Comparison of ENCODE assay signal across 8 cellular contexts in genomic region chr17:58112970-58113631, GRCh38. TPM values are rescaled to one million over a fixed set of nuclear protein-coding genes. Genes with fewer than 3 reads are reported as not detected.
DNase-seq lines count a peak whose midpoint lies in the region; ATAC-seq and TF ChIP-seq lines count a peak whose summit lies in the region.

No MANE protein-coding gene starts in this region.

- peak; percentile 96 for TF ChIP-seq CTCF in GM12873 (IDR thresholded peaks at IDR 0.05; ENCODE audit: insufficient read depth, low read depth, low read length, missing control alignments)
- peak; percentile 87 to 96 for TF ChIP-seq CTCF in right atrium auricular region (IDR thresholded peaks at IDR 0.05)
- peak; percentile 86 to 97 (median 92) for TF ChIP-seq CTCF in gastrocnemius medialis (IDR thresholded peaks at IDR 0.05 in 4 of 5, conservative IDR thresholded peaks at IDR 0.05 in 1 of 5)

- no peaks in the 10 kb centered on the region for H3K4me1 Mint-ChIP-seq in T-helper 17 cell

- no peak overlapping the region for H3K4me3 Mint-ChIP-seq in T-helper 17 cell

- DNase-seq in NCI-H1694 treated with DMSO at 0.1 percent for 48 hours (lab: John Stamatoyannopoulos, UW) = peak; percentile 71
- peak; percentile 60 to 83 (median 64) for DNase-seq in T-helper 17 cell
- DNase-seq in amniotic stem cell (lab: John Stamatoyannopoulos, UW) = peak; percentile 45
- peak; percentile 83 for DNase-seq in right atrium auricular region (ENCODE audit: low spot score)
- DNase-seq in gastrocnemius medialis = peak; percentile 40 to 62

- in situ Hi-C loops in gastrocnemius medialis (cut with MboI; ENCODE audit: low sequenced_read_pairs in 4 of 4) = loop anchor here (10.0 to 25.0 kb wide), 6 partner anchors 98 to 1001 kb away; partner anchors contain the start of genes MRPS23 (in 2 of the 4) and SRSF1 (in 2 of the 4)

- H3K27me3 ChIP-seq in right atrium auricular region (no peaks in the 10 kb centered on the region), gastrocnemius medialis (no peaks in the 10 kb centered on the region)

- peaks cover 42% of the 10 kb centered on the region for H3K27me3 Mint-ChIP-seq in T-helper 17 cell

- intact Hi-C loops in gastrocnemius medialis (cut with DNase I; ENCODE audit: low total_unique reads) = loop anchor here (1.0 to 2.0 kb wide), 4 partner anchors 28 to 982 kb away; partner anchors contain the start of gene SRSF1

- H3K4me3 ChIP-seq in right atrium auricular region (no peak overlapping the region), gastrocnemius medialis (no peak overlapping the region)

- no peaks in the 10 kb centered on the region for H3K9me3 ChIP-seq in T-helper 17 cell (ENCODE audit: control insufficient read depth, low read length, poor library complexity, severe bottlenecking)
- no peaks in the 10 kb centered on the region for H3K9me3 ChIP-seq in right atrium auricular region
- no peaks in the 10 kb centered on the region for H3K9me3 ChIP-seq in gastrocnemius medialis

- H3K27ac Mint-ChIP-seq in T-helper 17 cell = peak overlapping the region; percentile 49

- H3K36me3 ChIP-seq in right atrium auricular region = no peaks in the 10 kb centered on the region
- H3K36me3 ChIP-seq in gastrocnemius medialis = no peaks in the 10 kb centered on the region

- TF ChIP-seq POLR2A in gastrocnemius medialis (IDR thresholded peaks at IDR 0.05) = no peak

- ATAC-seq in T-helper 17 cell (peak; percentile 98), gastrocnemius medialis (peak; percentile 90 to 94), GM18861 (IDR thresholded peaks at IDR 0.05; ENCODE audit: unreplicated experiment) (no peak), HG02981 (IDR thresholded peaks at IDR 0.05; ENCODE audit: unreplicated experiment) (no peak)

- no peak overlapping the region for H3K27ac ChIP-seq in right atrium auricular region
- H3K27ac ChIP-seq in gastrocnemius medialis = no peak overlapping the region

- H3K4me1 ChIP-seq in right atrium auricular region (no peaks in the 10 kb centered on the region), gastrocnemius medialis (peaks cover 0 to 3% of the 10 kb centered on the region in 2 donors)

- H3K36me3 Mint-ChIP-seq in T-helper 17 cell (ENCODE audit: low read depth) = peaks cover 4% of the 10 kb centered on the region

RNA-seq across cellular contexts. Expression of gene DYNLL2, which starts 29.9 kb away (rescaled TPM):
- 10 to 100 TPM; 41.0 to 44.1 TPM for total RNA-seq in T-helper 17 cell
- 10 to 100 TPM; 27.7 to 27.9 TPM for total RNA-seq in right atrium auricular region
- 10 to 100 TPM; 14.5 to 28.8 (median 20.4) TPM for total RNA-seq in gastrocnemius medialis

RNA-seq across cellular contexts. Expression of gene OR4D1, which starts 35.1 kb away (rescaled TPM):
- total RNA-seq in T-helper 17 cell (1 to 10 TPM; 1.0 to 1.2 TPM), right atrium auricular region (not detected), gastrocnemius medialis (not detected)

RNA-seq across cellular contexts. Expression of gene OR4D2, which starts 53.7 kb away (rescaled TPM):
- total RNA-seq in T-helper 17 cell (not detected), right atrium auricular region (not detected), gastrocnemius medialis (not detected)

Comparison
In these comparisons a context has a peak if more than half of its experiments do, and no peak if none do; other contexts are left out.
1. ATAC-seq: peak in T-helper 17 cell (single experiment) and gastrocnemius medialis (2 of 2); none in GM18861 (single experiment) and HG02981 (single experiment).
2. Peak in every context shown above with its lines, with median percentiles within 50 percentile points of each other: CTCF ChIP-seq and DNase-seq.